ENCODE assay signal across 1 cellular context in the genomic region with DNA sequence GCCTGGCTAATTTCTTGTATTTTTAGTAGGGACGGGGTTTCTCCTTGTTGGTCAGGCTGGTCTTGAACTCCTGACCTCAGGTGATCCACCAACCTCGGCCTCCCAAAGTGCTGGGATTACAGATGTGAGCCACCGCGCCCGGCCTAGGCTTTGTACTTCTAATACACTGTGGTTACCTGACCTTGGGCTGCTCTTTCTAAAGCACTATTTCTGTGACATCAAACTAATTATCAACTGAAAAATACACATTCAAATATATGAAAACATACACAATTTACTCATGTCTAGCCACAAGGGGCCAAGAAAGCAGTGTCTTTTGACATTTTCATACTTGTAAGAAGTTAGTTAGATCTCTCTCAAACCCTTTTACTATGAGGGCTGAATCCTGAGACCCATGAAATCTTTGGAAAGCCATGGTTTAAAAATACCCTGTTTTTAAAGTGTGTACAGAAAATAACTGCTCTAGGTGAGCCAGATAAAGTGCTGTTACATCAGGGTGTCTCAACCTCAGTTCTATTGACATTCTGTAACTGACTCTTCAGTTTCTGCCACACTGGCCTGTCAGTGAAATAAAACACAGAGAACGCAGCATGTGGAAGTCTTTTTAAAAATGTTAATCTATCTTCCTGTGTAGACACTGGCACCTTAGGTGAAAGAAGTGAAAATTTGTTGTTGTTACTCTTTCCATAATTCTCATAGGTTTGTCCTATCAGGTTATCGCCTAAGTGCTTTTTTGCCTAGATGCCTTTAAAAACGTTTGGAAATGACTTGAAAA.
TF ChIP-seq lines count a peak whose summit lies in the region.

No MANE protein-coding gene starts in this region.

TF ChIP-seq in K562, 482 proteins besides CTCF, POLR2A, EP300 and RAD21 (continued from another document):
- TF ChIP-seq, protein P1, sequence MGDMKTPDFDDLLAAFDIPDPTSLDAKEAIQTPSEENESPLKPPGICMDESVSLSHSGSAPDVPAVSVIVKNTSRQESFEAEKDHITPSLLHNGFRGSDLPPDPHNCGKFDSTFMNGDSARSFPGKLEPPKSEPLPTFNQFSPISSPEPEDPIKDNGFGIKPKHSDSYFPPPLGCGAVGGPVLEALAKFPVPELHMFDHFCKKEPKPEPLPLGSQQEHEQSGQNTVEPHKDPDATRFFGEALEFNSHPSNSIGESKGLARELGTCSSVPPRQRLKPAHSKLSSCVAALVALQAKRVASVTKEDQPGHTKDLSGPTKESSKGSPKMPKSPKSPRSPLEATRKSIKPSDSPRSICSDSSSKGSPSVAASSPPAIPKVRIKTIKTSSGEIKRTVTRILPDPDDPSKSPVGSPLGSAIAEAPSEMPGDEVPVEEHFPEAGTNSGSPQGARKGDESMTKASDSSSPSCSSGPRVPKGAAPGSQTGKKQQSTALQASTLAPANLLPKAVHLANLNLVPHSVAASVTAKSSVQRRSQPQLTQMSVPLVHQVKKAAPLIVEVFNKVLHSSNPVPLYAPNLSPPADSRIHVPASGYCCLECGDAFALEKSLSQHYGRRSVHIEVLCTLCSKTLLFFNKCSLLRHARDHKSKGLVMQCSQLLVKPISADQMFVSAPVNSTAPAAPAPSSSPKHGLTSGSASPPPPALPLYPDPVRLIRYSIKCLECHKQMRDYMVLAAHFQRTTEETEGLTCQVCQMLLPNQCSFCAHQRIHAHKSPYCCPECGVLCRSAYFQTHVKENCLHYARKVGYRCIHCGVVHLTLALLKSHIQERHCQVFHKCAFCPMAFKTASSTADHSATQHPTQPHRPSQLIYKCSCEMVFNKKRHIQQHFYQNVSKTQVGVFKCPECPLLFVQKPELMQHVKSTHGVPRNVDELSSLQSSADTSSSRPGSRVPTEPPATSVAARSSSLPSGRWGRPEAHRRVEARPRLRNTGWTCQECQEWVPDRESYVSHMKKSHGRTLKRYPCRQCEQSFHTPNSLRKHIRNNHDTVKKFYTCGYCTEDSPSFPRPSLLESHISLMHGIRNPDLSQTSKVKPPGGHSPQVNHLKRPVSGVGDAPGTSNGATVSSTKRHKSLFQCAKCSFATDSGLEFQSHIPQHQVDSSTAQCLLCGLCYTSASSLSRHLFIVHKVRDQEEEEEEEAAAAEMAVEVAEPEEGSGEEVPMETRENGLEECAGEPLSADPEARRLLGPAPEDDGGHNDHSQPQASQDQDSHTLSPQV (IDR thresholded peaks at IDR 0.05) = no peak
- no peak for TF ChIP-seq ZBED1 (IDR thresholded peaks at IDR 0.05)
- no peak for TF ChIP-seq TAF15 (IDR thresholded peaks at IDR 0.05; ENCODE audit: low read depth, low read length)
- no peak for TF ChIP-seq CCAR2 (IDR thresholded peaks at IDR 0.05; ENCODE audit: low read depth, low read length)
- TF ChIP-seq ZNF12 (CRISPR knock-in tag; IDR thresholded peaks at IDR 0.05) = no peak
- TF ChIP-seq SMAD4 (CRISPR knock-in tag; conservative IDR thresholded peaks at IDR 0.05) = no peak
- no peak for TF ChIP-seq MCM7 (IDR thresholded peaks at IDR 0.05)
- no peak for TF ChIP-seq JUNB (CRISPR knock-in tag; conservative IDR thresholded peaks at IDR 0.05)
- no peak for TF ChIP-seq SLC30A9 (CRISPR knock-in tag; IDR thresholded peaks at IDR 0.05)
- no peak for TF ChIP-seq KHSRP (IDR thresholded peaks at IDR 0.05)
- TF ChIP-seq LEF1 (IDR thresholded peaks at IDR 0.05) = no peak
- TF ChIP-seq, protein P2, sequence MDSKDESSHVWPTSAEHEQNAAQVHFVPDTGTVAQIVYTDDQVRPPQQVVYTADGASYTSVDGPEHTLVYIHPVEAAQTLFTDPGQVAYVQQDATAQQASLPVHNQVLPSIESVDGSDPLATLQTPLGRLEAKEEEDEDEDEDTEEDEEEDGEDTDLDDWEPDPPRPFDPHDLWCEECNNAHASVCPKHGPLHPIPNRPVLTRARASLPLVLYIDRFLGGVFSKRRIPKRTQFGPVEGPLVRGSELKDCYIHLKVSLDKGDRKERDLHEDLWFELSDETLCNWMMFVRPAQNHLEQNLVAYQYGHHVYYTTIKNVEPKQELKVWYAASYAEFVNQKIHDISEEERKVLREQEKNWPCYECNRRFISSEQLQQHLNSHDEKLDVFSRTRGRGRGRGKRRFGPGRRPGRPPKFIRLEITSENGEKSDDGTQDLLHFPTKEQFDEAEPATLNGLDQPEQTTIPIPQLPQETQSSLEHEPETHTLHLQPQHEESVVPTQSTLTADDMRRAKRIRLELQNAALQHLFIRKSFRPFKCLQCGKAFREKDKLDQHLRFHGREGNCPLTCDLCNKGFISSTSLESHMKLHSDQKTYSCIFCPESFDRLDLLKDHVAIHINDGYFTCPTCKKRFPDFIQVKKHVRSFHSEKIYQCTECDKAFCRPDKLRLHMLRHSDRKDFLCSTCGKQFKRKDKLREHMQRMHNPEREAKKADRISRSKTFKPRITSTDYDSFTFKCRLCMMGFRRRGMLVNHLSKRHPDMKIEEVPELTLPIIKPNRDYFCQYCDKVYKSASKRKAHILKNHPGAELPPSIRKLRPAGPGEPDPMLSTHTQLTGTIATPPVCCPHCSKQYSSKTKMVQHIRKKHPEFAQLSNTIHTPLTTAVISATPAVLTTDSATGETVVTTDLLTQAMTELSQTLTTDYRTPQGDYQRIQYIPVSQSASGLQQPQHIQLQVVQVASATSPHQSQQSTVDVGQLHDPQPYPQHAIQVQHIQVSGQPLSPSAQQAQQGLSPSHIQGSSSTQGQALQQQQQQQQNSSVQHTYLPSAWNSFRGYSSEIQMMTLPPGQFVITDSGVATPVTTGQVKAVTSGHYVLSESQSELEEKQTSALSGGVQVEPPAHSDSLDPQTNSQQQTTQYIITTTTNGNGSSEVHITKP (IDR thresholded peaks at IDR 0.05; ENCODE audit: partially characterized antibody) = no peak
- TF ChIP-seq, protein P3, sequence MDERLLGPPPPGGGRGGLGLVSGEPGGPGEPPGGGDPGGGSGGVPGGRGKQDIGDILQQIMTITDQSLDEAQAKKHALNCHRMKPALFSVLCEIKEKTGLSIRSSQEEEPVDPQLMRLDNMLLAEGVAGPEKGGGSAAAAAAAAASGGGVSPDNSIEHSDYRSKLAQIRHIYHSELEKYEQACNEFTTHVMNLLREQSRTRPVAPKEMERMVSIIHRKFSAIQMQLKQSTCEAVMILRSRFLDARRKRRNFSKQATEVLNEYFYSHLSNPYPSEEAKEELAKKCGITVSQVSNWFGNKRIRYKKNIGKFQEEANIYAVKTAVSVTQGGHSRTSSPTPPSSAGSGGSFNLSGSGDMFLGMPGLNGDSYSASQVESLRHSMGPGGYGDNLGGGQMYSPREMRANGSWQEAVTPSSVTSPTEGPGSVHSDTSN (CRISPR knock-in tag; IDR thresholded peaks at IDR 0.05; ENCODE audit: low read depth) = no peak
- TF ChIP-seq, protein P3 (tag; conservative IDR thresholded peaks at IDR 0.05; ENCODE audit: low read depth) = no peak
- no peak for TF ChIP-seq SP2 (IDR thresholded peaks at IDR 0.05; ENCODE audit: extremely low read depth, low read depth, low read length, poor library complexity, severe bottlenecking)
- TF ChIP-seq ZEB2 (IDR thresholded peaks at IDR 0.05) = no peak
- no peak for TF ChIP-seq DMBX1 (CRISPR knock-in tag; IDR thresholded peaks at IDR 0.05; ENCODE audit: borderline replicate concordance)
